ENCODE assay signal across 8 cellular contexts in genomic region chr2:54522624-54523281, GRCh38.
A peak's percentile ranks its signal among the peaks of the same experiment; 100 is the strongest.
DNase-seq lines count a peak whose midpoint lies in the region; ATAC-seq and TF ChIP-seq lines count a peak whose summit lies in the region.

No MANE protein-coding gene starts in this region.

- peaks cover 4 to 23% (median 10%) of the 10 kb centered on the region in 7 donors for H3K4me1 Mint-ChIP-seq in naive thymus-derived CD4-positive, alpha-beta T cell

- peaks cover 0 to 27% (median 0%) of the 10 kb centered on the region in 5 donors for H3K27me3 Mint-ChIP-seq in naive thymus-derived CD4-positive, alpha-beta T cell

- H3K9ac ChIP-seq in subcutaneous abdominal adipose tissue (ENCODE audit: low read length in 5 of 5) = peak overlapping the region in 1 of 5 donors; percentile 19

- DNase-seq in AG10803 (ENCODE audit: low read depth) (no peak), NCI-H226 (peak; percentile 51)
- DNase-seq in activated CD4-positive, alpha-beta T cell treated with anti-CD3 and anti-CD28 coated beads for 48 hours = peak; percentile 64
- DNase-seq in effector CD4-positive, alpha-beta T cell = peak; percentile 67
- peak; percentile 34 to 83 (median 74) for DNase-seq in naive thymus-derived CD4-positive, alpha-beta T cell

- no peak overlapping the region for H3K27ac ChIP-seq in naive thymus-derived CD4-positive, alpha-beta T cell (ENCODE audit: low read depth, low read length)
- peak overlapping the region; percentile 77 for H3K27ac ChIP-seq in subcutaneous abdominal adipose tissue (ENCODE audit: low read depth, low read length)

- no peaks in the 10 kb centered on the region for H3K27me3 ChIP-seq in naive thymus-derived CD4-positive, alpha-beta T cell (ENCODE audit: control insufficient read depth in 2 of 2, insufficient read depth in 2 of 2, low read length in 2 of 2)
- no peaks in the 10 kb centered on the region for H3K27me3 ChIP-seq in subcutaneous abdominal adipose tissue (ENCODE audit: control insufficient read depth in 5 of 5, insufficient read depth in 4 of 5, low read length in 5 of 5)

- H3K4me3 Mint-ChIP-seq in naive thymus-derived CD4-positive, alpha-beta T cell = peak overlapping the region in 4 of 10 donors; percentile 12 to 45 (median 30)

- no peaks in the 10 kb centered on the region for H3K9me3 ChIP-seq in naive thymus-derived CD4-positive, alpha-beta T cell (ENCODE audit: control insufficient read depth in 2 of 3, low read length in 3 of 3)
- no peaks in the 10 kb centered on the region for H3K9me3 ChIP-seq in subcutaneous abdominal adipose tissue (ENCODE audit: control insufficient read depth in 5 of 5, low read length in 5 of 5)

- CTCF ChIA-PET in naive thymus-derived CD4-positive, alpha-beta T cell (lab: Charles Lee) = interaction anchor here (0.5 to 8.0 kb wide), 17 partner anchors 9 to 415 kb away, joined by 3 to 117 read pairs (median 3); no protein-coding TSS in a partner anchor

- intact Hi-C loops in naive thymus-derived CD4-positive, alpha-beta T cell (cut with micrococcal nuclease) = loop anchor here (1.0 to 5.0 kb wide), 13 partner anchors 35 to 653 kb away; no protein-coding TSS in a partner anchor

- H3K36me3 Mint-ChIP-seq in naive thymus-derived CD4-positive, alpha-beta T cell = no peaks in the 10 kb centered on the region

- H3K4me1 ChIP-seq in naive thymus-derived CD4-positive, alpha-beta T cell (ENCODE audit: control insufficient read depth in 2 of 2, insufficient read depth in 2 of 2, low read length in 2 of 2) = no peaks in the 10 kb centered on the region
- H3K4me1 ChIP-seq in subcutaneous abdominal adipose tissue (ENCODE audit: control insufficient read depth in 5 of 5, insufficient read depth in 5 of 5, low read length in 5 of 5) = peaks cover 0 to 49% (median 26%) of the 10 kb centered on the region in 5 donors

- H3K9me3 Mint-ChIP-seq in naive thymus-derived CD4-positive, alpha-beta T cell = peaks cover 0 to 4% (median 0%) of the 10 kb centered on the region in 11 donors

- H3K27ac Mint-ChIP-seq in naive thymus-derived CD4-positive, alpha-beta T cell = peak overlapping the region in 7 of 9 donors; percentile 29 to 90 (median 62)

- H3K36me3 ChIP-seq in naive thymus-derived CD4-positive, alpha-beta T cell (ENCODE audit: control insufficient read depth in 2 of 3, insufficient read depth in 3 of 3, low read length in 3 of 3) = no peaks in the 10 kb centered on the region
- H3K36me3 ChIP-seq in subcutaneous abdominal adipose tissue (ENCODE audit: control insufficient read depth in 5 of 5, insufficient read depth in 5 of 5, low read length in 5 of 5) = peaks cover 11 to 25% (median 20%) of the 10 kb centered on the region in 5 donors

- POLR2A ChIA-PET in naive thymus-derived CD4-positive, alpha-beta T cell (lab: Charles Lee) = interaction anchor here (1.0 to 1.3 kb wide), 2 partner anchors 36 to 182 kb away, joined by 3 to 6 read pairs; no protein-coding TSS in a partner anchor

- H3K4me3 ChIP-seq in AG10803 (ENCODE audit: low read length) (no peak overlapping the region), subcutaneous abdominal adipose tissue (ENCODE audit: low read depth in 1 of 5, low read length in 5 of 5) (no peak overlapping the region)
- no peak overlapping the region for H3K4me3 ChIP-seq in naive thymus-derived CD4-positive, alpha-beta T cell (ENCODE audit: low read length)

- peak; percentile 61 for TF ChIP-seq CTCF in AG10803 (conservative IDR thresholded peaks at IDR 0.05; ENCODE audit: low read length)

- ATAC-seq in GM18909 (IDR thresholded peaks at IDR 0.05; ENCODE audit: poor library complexity, unreplicated experiment) (peak; percentile 71), HG03196 (IDR thresholded peaks at IDR 0.05; ENCODE audit: unreplicated experiment) (peak; percentile 48)
- peak; percentile 97 for ATAC-seq in naive thymus-derived CD4-positive, alpha-beta T cell
